Comparison of ENCODE assay signal across 15 cellular contexts in genomic region chr5:93273176-93273575, GRCh38.
A peak's percentile ranks its signal among the peaks of the same experiment; 100 is the strongest.
DNase-seq lines count a peak whose midpoint lies in the region; ATAC-seq and TF ChIP-seq lines count a peak whose summit lies in the region.
"Had no signal": no experiment of that assay in that cellular context is flagged by ENCODE, and none has a peak within 500 bp of the region (broad histone marks: within the 10 kb centered on the region; RNA-seq: fewer than 3 reads in every experiment).

No MANE protein-coding gene starts in this region.

- H3K4ac ChIP-seq in IMR-90 (ENCODE audit: low read depth, low read length): no peak overlapping the region

- peak; percentile 93 for ATAC-seq in IMR-90 (ENCODE audit: low read depth)
- no peak for ATAC-seq in GM21367 (IDR thresholded peaks at IDR 0.05; ENCODE audit: unreplicated experiment)
- ATAC-seq: WTC11 had no signal

- intact Hi-C loops in IMR-90 (cut with micrococcal nuclease): no loop called here

- BruUV-seq in IMR-90 (replicated peaks; lab: Mats Ljungman, UMichigan): no TSS peak

- no peak overlapping the region for H2BK20ac ChIP-seq in IMR-90 (ENCODE audit: low read depth, low read length)

- H3K23ac ChIP-seq in IMR-90 (ENCODE audit: low read depth, low read length): no peak overlapping the region

- H4K5ac ChIP-seq in IMR-90 (ENCODE audit: low read depth, low read length): no peak overlapping the region

- no peak overlapping the region for H2AK9ac ChIP-seq in IMR-90 (replicated peaks; ENCODE audit: low read depth, low read length, poor library complexity)

- no peak overlapping the region for H3K18ac ChIP-seq in IMR-90 (ENCODE audit: low read depth, low read length)

- H3K27ac ChIP-seq in IMR-90 (ENCODE audit: insufficient read depth, low read length): no peak overlapping the region
- H3K27ac ChIP-seq: neutrophil, SK-N-MC had no signal

- no peaks in the 10 kb centered on the region for H3K27me3 ChIP-seq in IMR-90 (ENCODE audit: control insufficient read depth, insufficient read depth, low read length)
- H3K27me3 ChIP-seq: neutrophil had no signal

- no peak overlapping the region for H2BK5ac ChIP-seq in IMR-90 (ENCODE audit: low read depth, low read length, poor library complexity, severe bottlenecking)

- no peaks in the 10 kb centered on the region for H3K79me1 ChIP-seq in IMR-90 (ENCODE audit: low read depth in 1 of 2, low read length in 2 of 2)

- H3K4me3 ChIP-seq in AG04449 (ENCODE audit: low read depth, low read length) (no peak overlapping the region), IMR-90 (ENCODE audit: insufficient read depth, low read depth, low read length) (no peak overlapping the region), astrocyte of the spinal cord (ENCODE audit: low read depth, low read length) (no peak overlapping the region)
- H3K4me3 ChIP-seq: SK-N-MC had no signal

- no peaks in the 10 kb centered on the region for H3K36me3 ChIP-seq in IMR-90 (ENCODE audit: control insufficient read depth, insufficient read depth, low read length)
- H3K36me3 ChIP-seq: neutrophil had no signal

- H3K4me2 ChIP-seq in IMR-90 (ENCODE audit: low read depth, low read length): no peak overlapping the region

- POLR2A ChIA-PET in AG04449 (lab: Yijun Ruan, JAX) (no interaction called here), IMR-90 (lab: Charles Lee; ENCODE audit: unreplicated experiment) (no interaction called here)

- no peak overlapping the region for H4K91ac ChIP-seq in IMR-90 (ENCODE audit: insufficient read depth, low read depth, low read length)

- peaks cover 5% of the 10 kb centered on the region; the same call in 1 of the 2 replicates for H3K4me1 ChIP-seq in IMR-90 (ENCODE audit: control insufficient read depth, insufficient read depth, low read length)

- H2BK15ac ChIP-seq in IMR-90 (ENCODE audit: low read depth, low read length): 0 out of 3 replicates have a peak overlapping the region, but pooled peaks have one; percentile 46

- TF ChIP-seq RAD21 in IMR-90 (IDR thresholded peaks at IDR 0.05; ENCODE audit: low read length): no peak

- no peak overlapping the region for H4K8ac ChIP-seq in IMR-90 (ENCODE audit: low read depth in 2 of 2, low read length in 2 of 2)

- no peak overlapping the region for H3K56ac ChIP-seq in IMR-90 (ENCODE audit: extremely low read depth, insufficient read depth, low read length)

- peaks cover 2% of the 10 kb centered on the region; the same call in 1 of the 2 replicates for H3K9me1 ChIP-seq in IMR-90 (ENCODE audit: insufficient read depth, low read length)

- H2AK5ac ChIP-seq in IMR-90 (ENCODE audit: low read depth, low read length): no peak overlapping the region

- dilution Hi-C loops in IMR-90 (cut with HindIII; ENCODE audit: low sequenced_read_pairs, unreplicated experiment): no loop called here

- 25% methylated on average over 2 of the region's 2 CpGs; no CpG with 5 or more reads in 1 of the 2 experiments for WGBS in IMR-90 (ENCODE audit: extremely low coverage in 2 of 2, insufficient read length in 1 of 2), 2 experiments

- CTCF ChIA-PET in AG04449 (lab: Yijun Ruan, JAX) (no interaction called here), IMR-90 (lab: Yijun Ruan, JAX) (no interaction called here)

- no peak overlapping the region for H3K9ac ChIP-seq in IMR-90 (ENCODE audit: low read depth, low read length)

- no peak overlapping the region for H3K14ac ChIP-seq in IMR-90 (replicated peaks; ENCODE audit: low read depth, low read length)

- TF ChIP-seq CTCF in AG04449 (IDR thresholded peaks at IDR 0.05; ENCODE audit: insufficient read depth, low read length, missing control alignments): no peak
- no peak for TF ChIP-seq CTCF in IMR-90 (conservative IDR thresholded peaks at IDR 0.05; ENCODE audit: low read depth, low read length)
- TF ChIP-seq CTCF in astrocyte of the spinal cord (IDR thresholded peaks at IDR 0.05; ENCODE audit: low read depth, low read length): no peak

- peak; percentile 19 for DNase-seq in AG04449 (ENCODE audit: low read depth, low spot score)
- peak; percentile 84 for DNase-seq in IMR-90
- DNase-seq in astrocyte of the spinal cord (ENCODE audit: low read depth, low spot score): peak; percentile 75
- peak; percentile 53 for DNase-seq in hepatic stellate cell (ENCODE audit: low spot score)
- no peak for DNase-seq in activated CD4-positive, CD25-positive, alpha-beta regulatory T cell treated with anti-CD3 and anti-CD28 coated beads, Interleukin-2, amount 50 U/mL, for 72 hours
- no peak for DNase-seq in HT-29 (ENCODE audit: low spot score)
- no peak for DNase-seq in HPDE6-E6E7 (ENCODE audit: extremely low spot score)
- DNase-seq: activated CD8-positive, alpha-beta memory T cell treated with anti-CD3 and anti-CD28 coated beads, Interleukin-2, amount 50 U/mL, for 48 hours; erythroblast; mesendoderm; NCI-H2227 treated with DMSO at 0.1 percent for 48 hours had no signal

- in situ Hi-C loops in IMR-90 (cut with MboI; ENCODE audit: low sequenced_read_pairs): no loop called here
- in situ Hi-C loops in astrocyte of the spinal cord (cut with HindIII; ENCODE audit: low sequenced_read_pairs): no loop called here

- no peak overlapping the region for H2BK120ac ChIP-seq in IMR-90 (ENCODE audit: low read depth, low read length)

- no peaks in the 10 kb centered on the region for H4K20me1 ChIP-seq in IMR-90 (ENCODE audit: insufficient read depth, low read length)

- peaks cover 11% of the 10 kb centered on the region for H3K9me3 ChIP-seq in IMR-90 (ENCODE audit: control insufficient read depth, insufficient read depth, low read length)
- H3K9me3 ChIP-seq: neutrophil had no signal

- no peak for TF ChIP-seq POLR2A in IMR-90 (IDR thresholded peaks at IDR 0.05; ENCODE audit: low read depth, low read length)

- no peak overlapping the region for H2AFZ ChIP-seq in IMR-90 (replicated peaks; ENCODE audit: low read length, poor library complexity)

TF ChIP-seq in IMR-90, 13 proteins besides CTCF, POLR2A, EP300 and RAD21:
- TF ChIP-seq MAZ (IDR thresholded peaks at IDR 0.05; ENCODE audit: borderline replicate concordance, low read depth, low read length) (no peak), RFX5 (IDR thresholded peaks at IDR 0.05; ENCODE audit: low read depth, low read length) (no peak), MXI1 (IDR thresholded peaks at IDR 0.05; ENCODE audit: borderline replicate concordance, low read depth, low read length) (no peak), RCOR1 (IDR thresholded peaks at IDR 0.05; ENCODE audit: insufficient replicate concordance, low read length) (peak; percentile 77), FOS (IDR thresholded peaks at IDR 0.05; ENCODE audit: low read depth, low read length) (peak; percentile 45; the same call in 1 of the 2 replicates), USF2 (IDR thresholded peaks at IDR 0.05; ENCODE audit: low read depth, low read length) (peak; percentile 35; the same call in 1 of the 2 replicates)
TF ChIP-seq in IMR-90: peak in this region for 3.

Comparison
In these comparisons a context has a peak if more than half of its experiments do, and no peak if none do; other contexts are left out.
1. DNase-seq: peak in AG04449 (single experiment), IMR-90 (single experiment), astrocyte of the spinal cord (single experiment) and hepatic stellate cell (single experiment); none in activated CD4-positive, CD25-positive, alpha-beta regulatory T cell treated with anti-CD3 and anti-CD28 coated beads, Interleukin-2, amount 50 U/mL, for 72 hours (single experiment), HT-29 (single experiment) and HPDE6-E6E7 (single experiment).